8 cellular contexts compared by ENCODE assay signal in the genomic region with DNA sequence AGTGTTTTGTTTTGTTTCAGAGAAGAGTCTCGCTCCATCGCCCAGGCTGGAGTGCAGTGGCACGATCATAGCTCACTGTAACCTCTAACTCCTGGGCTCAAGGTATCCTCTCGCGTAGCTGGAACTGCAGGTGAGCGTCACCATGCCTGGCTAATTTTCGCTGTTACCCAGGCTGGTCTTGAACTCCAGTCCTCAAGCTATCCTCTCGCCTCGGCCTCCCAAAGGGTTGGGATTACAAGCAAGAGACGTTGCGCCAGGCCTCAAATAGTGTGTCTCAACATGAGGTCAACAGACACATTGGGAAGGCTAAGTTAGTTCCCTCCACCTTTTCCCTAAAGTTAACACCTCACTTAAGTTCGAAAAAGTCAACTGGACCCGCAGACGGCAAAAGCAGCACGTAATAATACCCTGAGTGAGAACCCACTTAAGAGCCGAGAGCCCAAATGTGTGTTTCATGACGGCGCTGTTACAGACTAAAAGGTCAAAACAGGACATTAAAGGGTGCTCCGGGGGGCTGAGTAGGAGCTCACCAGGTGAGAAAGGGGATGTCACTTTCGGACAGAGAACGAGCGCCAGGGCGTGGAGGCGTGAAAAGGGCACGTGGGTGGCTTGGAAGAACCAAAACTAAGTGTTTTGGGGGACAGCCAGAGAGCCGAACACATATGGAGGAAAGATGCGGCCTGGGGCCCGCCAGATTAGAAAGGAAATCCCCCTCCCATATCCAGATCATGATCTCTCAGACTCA. TPM values are rescaled to one million over a fixed set of nuclear protein-coding genes. Genes with fewer than 3 reads are reported as not detected.
DNase-seq lines count a peak whose midpoint lies in the region; ATAC-seq and TF ChIP-seq lines count a peak whose summit lies in the region.

No MANE protein-coding gene starts in this region.

- H3K4me1 Mint-ChIP-seq in WTC11, result peaks cover 53% of the 10 kb centered on the region

- H3K27me3 ChIP-seq in foreskin keratinocyte (no peaks in the 10 kb centered on the region), prostate gland (replicated peaks; ENCODE audit: insufficient read depth) (no peaks in the 10 kb centered on the region)

- H3K27ac Mint-ChIP-seq in WTC11, result peak overlapping the region; percentile 96

- TF ChIP-seq POLR2A in prostate gland (IDR thresholded peaks at IDR 0.05), result no peak

- POLR2A ChIA-PET in WTC11 (lab: Charles Lee), result interaction anchor here (1.6 kb wide), 1 partner anchor 12 kb away, joined by 6 read pairs; no protein-coding TSS in a partner anchor

- peaks cover 19% of the 10 kb centered on the region for H3K36me3 Mint-ChIP-seq in WTC11

- peak overlapping the region; percentile 74 for H3K9ac ChIP-seq in ES-I3 (ENCODE audit: low read depth, low read length)

- H3K4me3 ChIP-seq in prostate gland, result peak overlapping the region; percentile 77 to 85

- WGBS in prostate gland, result 28% methylated on average over 28 of the region's 28 CpGs

- TF ChIP-seq CTCF in WTC11 (IDR thresholded peaks at IDR 0.05), result no peak
- TF ChIP-seq CTCF in foreskin keratinocyte (conservative IDR thresholded peaks at IDR 0.05), result no peak
- no peak for TF ChIP-seq CTCF in prostate gland (IDR thresholded peaks at IDR 0.05)

- CTCF ChIA-PET in WTC11 (lab: Charles Lee), result interaction anchor here (0.6 to 2.4 kb wide), 7 partner anchors 11 to 457 kb away, joined by 3 to 8 read pairs (median 4); no protein-coding TSS in a partner anchor

- H3K4me1 ChIP-seq in ES-I3 (ENCODE audit: insufficient read depth, low read length), result peaks cover 13% of the 10 kb centered on the region
- peaks cover 14% of the 10 kb centered on the region for H3K4me1 ChIP-seq in foreskin keratinocyte
- peaks cover 18% of the 10 kb centered on the region for H3K4me1 ChIP-seq in prostate gland (replicated peaks)

- H3K27ac ChIP-seq in foreskin keratinocyte (peak overlapping the region; percentile 84), prostate gland (peak overlapping the region; percentile 90 to 92)

- H3K36me3 ChIP-seq in ES-I3 (ENCODE audit: insufficient read depth, low read length) (peaks cover 12% of the 10 kb centered on the region), prostate gland (no peaks in the 10 kb centered on the region)

- peak overlapping the region; percentile 94 for H3K4me3 Mint-ChIP-seq in WTC11

- ATAC-seq in GM19452 (IDR thresholded peaks at IDR 0.05; ENCODE audit: unreplicated experiment) (peak; percentile 58), HG03460 (IDR thresholded peaks at IDR 0.05; ENCODE audit: unreplicated experiment) (peak; percentile 36), WTC11 (no peak), foreskin keratinocyte (peak; percentile 49)

- no peaks in the 10 kb centered on the region for H3K9me3 Mint-ChIP-seq in WTC11

- intact Hi-C loops in prostate gland (cut with DNase I), result no loop called here

- H3K9me3 ChIP-seq in ES-I3 (ENCODE audit: control insufficient read depth, insufficient read depth, low read length), result no peaks in the 10 kb centered on the region
- H3K9me3 ChIP-seq in prostate gland, result no peaks in the 10 kb centered on the region

- DNase-seq in WTC11 (ENCODE audit: low spot score), result no peak
- no peak for DNase-seq in foreskin keratinocyte
- no peak for DNase-seq in prostate gland (ENCODE audit: low spot score)
- no peak for DNase-seq in NCI-H1092 treated with DMSO at 0.1 percent for 48 hours (lab: John Stamatoyannopoulos, UW)
- DNase-seq in DMS153 treated with DMSO at 0.1 percent for 48 hours (lab: John Stamatoyannopoulos, UW; ENCODE audit: unreplicated experiment), result no peak

- no peaks in the 10 kb centered on the region for H3K27me3 Mint-ChIP-seq in WTC11 (ENCODE audit: low read depth)

TF ChIP-seq in WTC11, 78 proteins besides CTCF, POLR2A, EP300 and RAD21:
- TF ChIP-seq, protein P1, sequence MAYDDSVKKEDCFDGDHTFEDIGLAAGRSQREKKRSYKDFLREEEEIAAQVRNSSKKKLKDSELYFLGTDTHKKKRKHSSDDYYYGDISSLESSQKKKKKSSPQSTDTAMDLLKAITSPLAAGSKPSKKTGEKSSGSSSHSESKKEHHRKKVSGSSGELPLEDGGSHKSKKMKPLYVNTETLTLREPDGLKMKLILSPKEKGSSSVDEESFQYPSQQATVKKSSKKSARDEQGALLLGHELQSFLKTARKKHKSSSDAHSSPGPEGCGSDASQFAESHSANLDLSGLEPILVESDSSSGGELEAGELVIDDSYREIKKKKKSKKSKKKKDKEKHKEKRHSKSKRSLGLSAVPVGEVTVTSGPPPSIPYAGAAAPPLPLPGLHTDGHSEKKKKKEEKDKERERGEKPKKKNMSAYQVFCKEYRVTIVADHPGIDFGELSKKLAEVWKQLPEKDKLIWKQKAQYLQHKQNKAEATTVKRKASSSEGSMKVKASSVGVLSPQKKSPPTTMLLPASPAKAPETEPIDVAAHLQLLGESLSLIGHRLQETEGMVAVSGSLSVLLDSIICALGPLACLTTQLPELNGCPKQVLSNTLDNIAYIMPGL (CRISPR knock-in tag; IDR thresholded peaks at IDR 0.05), result peak; percentile 14; the same call in 1 of the 2 replicates
- TF ChIP-seq, protein P2, sequence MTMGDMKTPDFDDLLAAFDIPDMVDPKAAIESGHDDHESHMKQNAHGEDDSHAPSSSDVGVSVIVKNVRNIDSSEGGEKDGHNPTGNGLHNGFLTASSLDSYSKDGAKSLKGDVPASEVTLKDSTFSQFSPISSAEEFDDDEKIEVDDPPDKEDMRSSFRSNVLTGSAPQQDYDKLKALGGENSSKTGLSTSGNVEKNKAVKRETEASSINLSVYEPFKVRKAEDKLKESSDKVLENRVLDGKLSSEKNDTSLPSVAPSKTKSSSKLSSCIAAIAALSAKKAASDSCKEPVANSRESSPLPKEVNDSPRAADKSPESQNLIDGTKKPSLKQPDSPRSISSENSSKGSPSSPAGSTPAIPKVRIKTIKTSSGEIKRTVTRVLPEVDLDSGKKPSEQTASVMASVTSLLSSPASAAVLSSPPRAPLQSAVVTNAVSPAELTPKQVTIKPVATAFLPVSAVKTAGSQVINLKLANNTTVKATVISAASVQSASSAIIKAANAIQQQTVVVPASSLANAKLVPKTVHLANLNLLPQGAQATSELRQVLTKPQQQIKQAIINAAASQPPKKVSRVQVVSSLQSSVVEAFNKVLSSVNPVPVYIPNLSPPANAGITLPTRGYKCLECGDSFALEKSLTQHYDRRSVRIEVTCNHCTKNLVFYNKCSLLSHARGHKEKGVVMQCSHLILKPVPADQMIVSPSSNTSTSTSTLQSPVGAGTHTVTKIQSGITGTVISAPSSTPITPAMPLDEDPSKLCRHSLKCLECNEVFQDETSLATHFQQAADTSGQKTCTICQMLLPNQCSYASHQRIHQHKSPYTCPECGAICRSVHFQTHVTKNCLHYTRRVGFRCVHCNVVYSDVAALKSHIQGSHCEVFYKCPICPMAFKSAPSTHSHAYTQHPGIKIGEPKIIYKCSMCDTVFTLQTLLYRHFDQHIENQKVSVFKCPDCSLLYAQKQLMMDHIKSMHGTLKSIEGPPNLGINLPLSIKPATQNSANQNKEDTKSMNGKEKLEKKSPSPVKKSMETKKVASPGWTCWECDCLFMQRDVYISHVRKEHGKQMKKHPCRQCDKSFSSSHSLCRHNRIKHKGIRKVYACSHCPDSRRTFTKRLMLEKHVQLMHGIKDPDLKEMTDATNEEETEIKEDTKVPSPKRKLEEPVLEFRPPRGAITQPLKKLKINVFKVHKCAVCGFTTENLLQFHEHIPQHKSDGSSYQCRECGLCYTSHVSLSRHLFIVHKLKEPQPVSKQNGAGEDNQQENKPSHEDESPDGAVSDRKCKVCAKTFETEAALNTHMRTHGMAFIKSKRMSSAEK (CRISPR knock-in tag; IDR thresholded peaks at IDR 0.05; ENCODE audit: borderline replicate concordance), result peak; percentile 70; the same call in 1 of the 2 replicates
- TF ChIP-seq, protein P3, sequence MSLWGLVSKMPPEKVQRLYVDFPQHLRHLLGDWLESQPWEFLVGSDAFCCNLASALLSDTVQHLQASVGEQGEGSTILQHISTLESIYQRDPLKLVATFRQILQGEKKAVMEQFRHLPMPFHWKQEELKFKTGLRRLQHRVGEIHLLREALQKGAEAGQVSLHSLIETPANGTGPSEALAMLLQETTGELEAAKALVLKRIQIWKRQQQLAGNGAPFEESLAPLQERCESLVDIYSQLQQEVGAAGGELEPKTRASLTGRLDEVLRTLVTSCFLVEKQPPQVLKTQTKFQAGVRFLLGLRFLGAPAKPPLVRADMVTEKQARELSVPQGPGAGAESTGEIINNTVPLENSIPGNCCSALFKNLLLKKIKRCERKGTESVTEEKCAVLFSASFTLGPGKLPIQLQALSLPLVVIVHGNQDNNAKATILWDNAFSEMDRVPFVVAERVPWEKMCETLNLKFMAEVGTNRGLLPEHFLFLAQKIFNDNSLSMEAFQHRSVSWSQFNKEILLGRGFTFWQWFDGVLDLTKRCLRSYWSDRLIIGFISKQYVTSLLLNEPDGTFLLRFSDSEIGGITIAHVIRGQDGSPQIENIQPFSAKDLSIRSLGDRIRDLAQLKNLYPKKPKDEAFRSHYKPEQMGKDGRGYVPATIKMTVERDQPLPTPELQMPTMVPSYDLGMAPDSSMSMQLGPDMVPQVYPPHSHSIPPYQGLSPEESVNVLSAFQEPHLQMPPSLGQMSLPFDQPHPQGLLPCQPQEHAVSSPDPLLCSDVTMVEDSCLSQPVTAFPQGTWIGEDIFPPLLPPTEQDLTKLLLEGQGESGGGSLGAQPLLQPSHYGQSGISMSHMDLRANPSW (CRISPR knock-in tag; conservative IDR thresholded peaks at IDR 0.05; ENCODE audit: low read depth), result no peak

RNA-seq across cellular contexts. Expression of a gene that starts 0.5 kb away (rescaled TPM):
- total RNA-seq in WTC11 (2021) (42.8 to 43.5 TPM (median 43.4 TPM) in 3 replicates), foreskin keratinocyte (25.8 and 28.5 TPM in 2 replicates), prostate gland (10 to 100 TPM; 14.8 to 26.2 TPM)
- 14.5 and 16.0 TPM in 2 replicates for polyA plus RNA-seq in foreskin keratinocyte

RNA-seq across cellular contexts. Expression of a gene that starts 0.8 kb away (rescaled TPM):
- total RNA-seq in WTC11 (2021), result 21.4 to 25.5 TPM (median 21.5 TPM) in 3 replicates
- 17.5 and 18.8 TPM in 2 replicates for total RNA-seq in foreskin keratinocyte
- polyA plus RNA-seq in foreskin keratinocyte, result 7.3 and 8.5 TPM in 2 replicates
- total RNA-seq in prostate gland, result 10 to 100 TPM; 21.9 to 27.5 TPM
